ENCODE assay signal across 10 cellular contexts in genomic region chr1:21318057-21318713, GRCh38. TPM values are rescaled to one million over a fixed set of nuclear protein-coding genes. Genes with fewer than 3 reads are reported as not detected.
DNase-seq lines count a peak whose midpoint lies in the region; ATAC-seq and TF ChIP-seq lines count a peak whose summit lies in the region.
"Had no signal": no experiment of that assay in that cellular context is flagged by ENCODE, and none has a peak within 500 bp of the region (broad histone marks: within the 10 kb centered on the region; RNA-seq: fewer than 3 reads in every experiment).

No MANE protein-coding gene starts in this region.

- intact Hi-C loops in heart right ventricle (cut with DNase I) (no loop called here), cardiac septum (cut with DNase I) (no loop called here), prostate gland (cut with DNase I) (no loop called here)

- H3K9ac ChIP-seq in iPS-20b (ENCODE audit: low read depth, low read length) = peak overlapping the region; percentile 49; the same call in 1 of the 2 replicates

- ATAC-seq in heart right ventricle = no peak
- no peak for ATAC-seq in GM18870 (IDR thresholded peaks at IDR 0.05; ENCODE audit: unreplicated experiment)

- peaks cover 35 to 91% (median 76%) of the 10 kb centered on the region in 9 donors for H3K4me1 ChIP-seq in heart right ventricle
- H3K4me1 ChIP-seq in iPS-20b (ENCODE audit: insufficient read depth, low read length) = peaks cover 67% of the 10 kb centered on the region
- H3K4me1 ChIP-seq in prostate gland (replicated peaks) = peaks cover 22% of the 10 kb centered on the region

- no peaks in the 10 kb centered on the region for H3K27me3 ChIP-seq in heart right ventricle
- no peaks in the 10 kb centered on the region for H3K27me3 ChIP-seq in iPS-20b (ENCODE audit: insufficient read depth, low read length)
- H3K27me3 ChIP-seq in prostate gland (replicated peaks; ENCODE audit: insufficient read depth) = no peaks in the 10 kb centered on the region

- WGBS in heart right ventricle, 2 donors = 77 to 79% methylated on average over 13 of the region's 13 CpGs
- WGBS in prostate gland = 84% methylated on average over 13 of the region's 13 CpGs

- H3K27ac ChIP-seq in heart right ventricle (peak overlapping the region; percentile 67 to 91 (median 83)), iPS-20b (ENCODE audit: low read length) (no peak overlapping the region), prostate gland (peak overlapping the region; percentile 76 to 80)

- no peak for DNase-seq in heart right ventricle
- DNase-seq in cardiac septum (ENCODE audit: low spot score) = no peak
- DNase-seq in prostate gland (ENCODE audit: low spot score) = no peak
- DNase-seq in NCI-H146 treated with DMSO at 0.1 percent for 48 hours (lab: John Stamatoyannopoulos, UW; ENCODE audit: unreplicated experiment) = no peak
- no peak for DNase-seq in HK-2 (ENCODE audit: unreplicated experiment)
- DNase-seq in DMS79 treated with DMSO at 0.1 percent for 48 hours (lab: John Stamatoyannopoulos, UW) = no peak
- DNase-seq: activated CD4-positive, alpha-beta T cell treated with anti-CD3 and anti-CD28 coated beads, Interleukin-2, amount 10 ng/mL, durations not matched to agents 24 days and 14 days; activated naive CD8-positive, alpha-beta T cell treated with anti-CD3 and anti-CD28 coated beads for 36 hours had no signal

- H3K4me3 ChIP-seq in heart right ventricle (no peak overlapping the region), iPS-20b (ENCODE audit: low read length) (no peak overlapping the region), prostate gland (no peak overlapping the region)

- TF ChIP-seq POLR2A in prostate gland (IDR thresholded peaks at IDR 0.05) = no peak

- TF ChIP-seq CTCF in heart right ventricle (IDR thresholded peaks at IDR 0.05) (no peak), prostate gland (IDR thresholded peaks at IDR 0.05) (no peak)

- H3K9me3 ChIP-seq in heart right ventricle (no peaks in the 10 kb centered on the region), iPS-20b (ENCODE audit: insufficient read depth, low read depth, low read length) (no peaks in the 10 kb centered on the region), prostate gland (no peaks in the 10 kb centered on the region)

- no peaks in the 10 kb centered on the region for H3K36me3 ChIP-seq in heart right ventricle
- no peaks in the 10 kb centered on the region for H3K36me3 ChIP-seq in iPS-20b (ENCODE audit: insufficient read depth, low read depth, low read length)
- H3K36me3 ChIP-seq in prostate gland = no peaks in the 10 kb centered on the region

RNA-seq across cellular contexts. Expression of gene ECE1, which starts 27.9 kb away (rescaled TPM):
- total RNA-seq in heart right ventricle (10 to 100 TPM; 30.6 to 81.8 (median 53.1) TPM), cardiac septum (55.8 TPM), prostate gland (100 to 1,000 TPM; 113 to 146 TPM)
- polyA plus RNA-seq in heart right ventricle = 10 to 100 TPM; 41.4 to 44.7 TPM
